ENCODE assay signal across 24 cellular contexts in genomic region chr1:22271847-22272801, GRCh38.
"Had no signal": no experiment of that assay in that cellular context is flagged by ENCODE, and none has a peak within 500 bp of the region (broad histone marks: within the 10 kb centered on the region; RNA-seq: fewer than 3 reads in every experiment).

No MANE protein-coding gene starts in this region.

- H3K4me3 ChIP-seq: lung, testis, vagina had no signal

- H3K27me3 Mint-ChIP-seq: type B pancreatic cell had no signal

- H3K4me1 ChIP-seq: foreskin keratinocyte, testis had no signal

- H3K36me3 ChIP-seq: vagina had no signal

- H3K4me3 Mint-ChIP-seq: activated CD4-positive, alpha-beta memory T cell treated with anti-CD3 and anti-CD28 coated beads for 36 hours; activated naive CD4-positive, alpha-beta T cell treated with anti-CD3 and anti-CD28 coated beads for 36 hours; activated naive CD8-positive, alpha-beta T cell treated with anti-CD3 and anti-CD28 coated beads, Interleukin-2, amount 50 U/mL, for 24 hours; activated T-cell treated with anti-CD3 and anti-CD28 coated beads, Interleukin-2, amount 50 U/mL, for 72 hours; brain; immature natural killer cell; naive thymus-derived CD8-positive, alpha-beta T cell; T-helper 17 cell; type B pancreatic cell had no signal

- H3K9me3 Mint-ChIP-seq: activated CD4-positive, alpha-beta memory T cell treated with anti-CD3 and anti-CD28 coated beads for 36 hours; activated naive CD4-positive, alpha-beta T cell treated with anti-CD3 and anti-CD28 coated beads for 36 hours; activated naive CD8-positive, alpha-beta T cell treated with anti-CD3 and anti-CD28 coated beads, Interleukin-2, amount 50 U/mL, for 24 hours; activated T-cell treated with anti-CD3 and anti-CD28 coated beads, Interleukin-2, amount 50 U/mL, for 72 hours; brain; immature natural killer cell; naive thymus-derived CD8-positive, alpha-beta T cell; type B pancreatic cell had no signal

- ATAC-seq: activated naive CD8-positive, alpha-beta T cell treated with anti-CD3 and anti-CD28 coated beads, Interleukin-2, amount 50 U/mL, for 24 hours; activated T-cell treated with anti-CD3 and anti-CD28 coated beads, Interleukin-2, amount 50 U/mL, for 72 hours; foreskin keratinocyte; left lobe of liver; naive thymus-derived CD8-positive, alpha-beta T cell; sciatic nerve; T-helper 17 cell had no signal

- H3K27me3 ChIP-seq: testis, vagina had no signal

- H3K36me3 Mint-ChIP-seq: activated CD4-positive, alpha-beta memory T cell treated with anti-CD3 and anti-CD28 coated beads for 36 hours; brain; immature natural killer cell; naive thymus-derived CD8-positive, alpha-beta T cell; type B pancreatic cell had no signal

- H3K9me3 ChIP-seq: testis, vagina had no signal

- H3K27ac Mint-ChIP-seq: activated CD4-positive, alpha-beta memory T cell treated with anti-CD3 and anti-CD28 coated beads for 36 hours; activated naive CD4-positive, alpha-beta T cell treated with anti-CD3 and anti-CD28 coated beads for 36 hours; activated naive CD8-positive, alpha-beta T cell treated with anti-CD3 and anti-CD28 coated beads, Interleukin-2, amount 50 U/mL, for 24 hours; activated T-cell treated with anti-CD3 and anti-CD28 coated beads, Interleukin-2, amount 50 U/mL, for 72 hours; immature natural killer cell; naive thymus-derived CD8-positive, alpha-beta T cell; T-helper 17 cell; type B pancreatic cell had no signal

- H3K27ac ChIP-seq: foreskin keratinocyte, testis, vagina had no signal

- H3K4me1 Mint-ChIP-seq: activated naive CD8-positive, alpha-beta T cell treated with anti-CD3 and anti-CD28 coated beads, Interleukin-2, amount 50 U/mL, for 24 hours; brain; immature natural killer cell; naive thymus-derived CD8-positive, alpha-beta T cell; T-helper 17 cell had no signal

- FAIRE-seq: small intestine had no signal

- DNase-seq: activated CD4-positive, alpha-beta memory T cell treated with anti-CD3 and anti-CD28 coated beads for 36 hours; activated CD4-positive, alpha-beta T cell treated with anti-CD3 and anti-CD28 coated beads for 4 hours; activated CD4-positive, CD25-positive, alpha-beta regulatory T cell; activated effector memory CD4-positive, alpha-beta T cell treated with Interleukin-2 at 50 U/mL for 16 hours; activated naive CD4-positive, alpha-beta T cell treated with anti-CD3 and anti-CD28 coated beads for 36 hours; activated naive CD8-positive, alpha-beta T cell treated with anti-CD3 and anti-CD28 coated beads, Interleukin-2, amount 50 U/mL, for 24 hours; activated T-cell treated with anti-CD3 and anti-CD28 coated beads, Interleukin-2, amount 50 U/mL, for 72 hours; erythroblast; foreskin keratinocyte; immature natural killer cell; naive thymus-derived CD8-positive, alpha-beta T cell; small intestine; stimulated activated CD4-positive, alpha-beta T cell treated with anti-CD3 and anti-CD28 coated beads, Interleukin-15, amount 100 ng/mL, for 24 hours; stimulated activated CD4-positive, alpha-beta T cell treated with anti-CD3 and anti-CD28 coated beads, Interleukin-2, amount 100 ng/mL, for 48 hours; stimulated activated CD8-positive, alpha-beta memory T cell treated with anti-CD3 and anti-CD28 coated beads, Interleukin-4, amount 100 ng/mL, for 48 hours; stimulated activated naive CD4-positive, alpha-beta T cell; T-helper 17 cell; testis had no signal
